ENCODE assay signal across 9 cellular contexts in the genomic region with DNA sequence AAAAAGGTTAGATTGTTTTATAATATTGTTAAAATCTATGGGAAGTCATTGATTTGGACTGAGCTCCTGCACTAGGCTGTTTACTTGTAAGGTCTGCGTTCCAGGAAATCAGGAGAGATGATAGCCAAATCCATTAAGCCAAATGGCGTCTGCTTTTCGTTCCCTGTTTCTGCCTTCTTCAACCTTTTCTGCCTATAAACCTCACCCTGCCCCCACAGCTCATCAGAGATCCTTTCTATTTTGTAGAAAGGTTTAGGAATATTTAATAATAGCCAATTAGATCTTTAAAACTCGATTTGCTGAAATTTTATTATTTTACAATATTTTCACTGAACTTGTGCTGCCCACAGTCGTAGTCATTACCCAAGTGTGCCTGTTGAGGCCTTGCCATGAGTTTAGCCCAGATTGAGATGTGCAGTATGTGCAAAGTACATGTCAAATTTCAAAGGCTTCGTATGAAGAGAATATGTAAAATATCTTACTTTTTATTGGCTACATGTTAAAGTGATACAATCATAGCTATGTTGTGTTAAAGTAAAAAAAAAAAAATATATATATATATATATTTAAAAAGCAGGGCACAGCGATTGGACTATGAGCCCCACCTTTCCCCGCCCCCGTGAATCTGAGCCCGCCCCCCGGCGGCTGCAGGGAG. TPM values are rescaled to one million over a fixed set of nuclear protein-coding genes. Genes with fewer than 3 reads are reported as not detected.
DNase-seq lines count a peak whose midpoint lies in the region; ATAC-seq and TF ChIP-seq lines count a peak whose summit lies in the region.
"Had no signal": no experiment of that assay in that cellular context is flagged by ENCODE, and none has a peak within 500 bp of the region (broad histone marks: within the 10 kb centered on the region; RNA-seq: fewer than 3 reads in every experiment).

No MANE protein-coding gene starts in this region.

- no peak for TF ChIP-seq RAD21 in SK-N-SH (IDR thresholded peaks at IDR 0.05; ENCODE audit: low read length)

- TF ChIP-seq EP300 in SK-N-SH (IDR thresholded peaks at IDR 0.05; ENCODE audit: borderline replicate concordance in 1 of 2, low read depth in 1 of 2, low read length in 1 of 2), result no peak

- peaks cover 9% of the 10 kb centered on the region for H3K4me1 Mint-ChIP-seq in WTC11

- no peak overlapping the region for H3K27ac Mint-ChIP-seq in WTC11

- H3K79me2 ChIP-seq in SK-N-SH (ENCODE audit: insufficient read depth), result peaks cover 55% of the 10 kb centered on the region

- CTCF ChIA-PET in SK-N-SH (lab: Yijun Ruan, JAX) (interaction anchor here (1.3 to 1.7 kb wide), 2 partner anchors 9 to 102 kb away, joined by 3 to 4 read pairs; no protein-coding TSS in a partner anchor), WTC11 (lab: Charles Lee) (interaction anchor here (1.7 kb wide), 1 partner anchor 20 kb away, joined by 6 read pairs; no protein-coding TSS in a partner anchor)

- H3K27ac ChIP-seq in SK-N-SH (ENCODE audit: low read depth in 2 of 2, low read length in 1 of 2), result peak overlapping the region in 1 of 2 experiments; percentile 40; a peak in 2 of 4 replicates
- H3K27ac ChIP-seq in muscle layer of colon (ENCODE audit: low read depth, low read length), result no peak overlapping the region
- H3K27ac ChIP-seq in adrenal gland, result no peak overlapping the region

- peaks cover 18 to 19% of the 10 kb centered on the region in 2 experiments for H3K36me3 ChIP-seq in SK-N-SH (replicated peaks in 1 of 2; ENCODE audit: control insufficient read depth in 1 of 2, insufficient read depth in 2 of 2, low read length in 1 of 2)
- H3K36me3 ChIP-seq in muscle layer of colon (ENCODE audit: insufficient read depth, low read length), result peaks cover 3% of the 10 kb centered on the region
- peaks cover 0 to 12% of the 10 kb centered on the region in 2 donors for H3K36me3 ChIP-seq in adrenal gland (replicated peaks in 1 of 2)

- no peak for ATAC-seq in SK-N-SH treated with all-trans-retinoic acid at 6 μM for 48 hours
- ATAC-seq in HG03103 (IDR thresholded peaks at IDR 0.05; ENCODE audit: low read depth, unreplicated experiment), result peak; percentile 5
- no peak for ATAC-seq in WTC11

- no peak overlapping the region for H3K4me2 ChIP-seq in SK-N-SH

- 30% methylated on average over 12 of the region's 12 CpGs for WGBS in SK-N-SH (ENCODE audit: low lambda C conversion rate)
- WGBS in adrenal gland, 4 donors, result 25 to 29% (median 28%) methylated on average over 12 of the region's 12 CpGs

- intact Hi-C loops in adrenal gland (cut with DNase I), result loop anchor here in 1 of 2 donors (10.0 kb wide), 1 partner anchor 49 kb away; the partner anchor contains the start of gene EPRS1

- H3F3A ChIP-seq in SK-N-SH (replicated peaks; ENCODE audit: insufficient read depth), result peaks cover 4% of the 10 kb centered on the region

- POLR2A ChIA-PET in SK-N-SH (lab: Yijun Ruan, JAX), result no interaction called here
- POLR2A ChIA-PET in WTC11 (lab: Charles Lee), result no interaction called here

- H4K20me1 ChIP-seq in SK-N-SH (ENCODE audit: insufficient read depth), result no peaks in the 10 kb centered on the region
- H4K20me1 ChIP-seq: BLaER1 treated with 17β-estradiol and CSF1 and Interleukin-3, amounts not matched to agents 10 nM and 100 nM had no signal

- H3K27me3 ChIP-seq in SK-N-SH (ENCODE audit: insufficient read depth) (no peaks in the 10 kb centered on the region), muscle layer of colon (ENCODE audit: control insufficient read depth in 1 of 2, insufficient read depth in 2 of 2, low read length in 2 of 2) (no peaks in the 10 kb centered on the region), adrenal gland (no peaks in the 10 kb centered on the region)
- H3K27me3 ChIP-seq: BLaER1 treated with 17β-estradiol and CSF1 and Interleukin-3, amounts not matched to agents 10 nM and 100 nM had no signal

- no peaks in the 10 kb centered on the region for H3K9me3 ChIP-seq in SK-N-SH
- H3K9me3 ChIP-seq in muscle layer of colon (ENCODE audit: low read length), result no peaks in the 10 kb centered on the region
- no peaks in the 10 kb centered on the region for H3K9me3 ChIP-seq in adrenal gland (replicated peaks in 1 of 3)
- H3K9me3 ChIP-seq: BLaER1 treated with 17β-estradiol and CSF1 and Interleukin-3, amounts not matched to agents 10 nM and 100 nM had no signal

- no peak overlapping the region for H3K9ac ChIP-seq in SK-N-SH
- no peak overlapping the region for H3K9ac ChIP-seq in muscle layer of colon (ENCODE audit: low read length)

- 0 out of 2 replicates have a peak overlapping the region, but pooled peaks have one; percentile 14 for H3K4me3 Mint-ChIP-seq in WTC11

- H3K4me1 ChIP-seq in SK-N-SH (ENCODE audit: control insufficient read depth in 1 of 2, insufficient read depth in 2 of 2, low read depth in 1 of 2, low read length in 1 of 2), result peaks cover 9 to 10% of the 10 kb centered on the region in 2 experiments
- peaks cover 19% of the 10 kb centered on the region for H3K4me1 ChIP-seq in muscle layer of colon (ENCODE audit: insufficient read depth, low read length)
- peaks cover 5 to 12% of the 10 kb centered on the region in 2 donors for H3K4me1 ChIP-seq in adrenal gland (replicated peaks in 1 of 2)

- TF ChIP-seq POLR2A in adrenal gland (IDR thresholded peaks at IDR 0.05), result no peak

- no peaks in the 10 kb centered on the region for H3K27me3 Mint-ChIP-seq in WTC11 (ENCODE audit: low read depth)

- no peaks in the 10 kb centered on the region for H3K9me2 ChIP-seq in SK-N-SH

- no peak for TF ChIP-seq CTCF in SK-N-SH (IDR thresholded peaks at IDR 0.05)
- TF ChIP-seq CTCF in WTC11 (IDR thresholded peaks at IDR 0.05), result no peak
- TF ChIP-seq CTCF in adrenal gland (IDR thresholded peaks at IDR 0.05), result no peak

- H2AFZ ChIP-seq in SK-N-SH (ENCODE audit: low read depth), result peak overlapping the region; percentile 67; the same call in 1 of the 2 replicates

- no peak for DNase-seq in SK-N-SH
- DNase-seq in WTC11 (ENCODE audit: low spot score), result no peak
- DNase-seq in globus pallidus (ENCODE audit: low spot score), result no peak
- DNase-seq in adrenal gland, result no peak
- DNase-seq in stimulated activated CD4-positive, alpha-beta T cell treated with anti-CD3 and anti-CD28 coated beads, Interleukin-4, amount 100 ng/mL, for 4 hours, result no peak

- peaks cover 25% of the 10 kb centered on the region for H3K36me3 Mint-ChIP-seq in WTC11

- no peaks in the 10 kb centered on the region for H3K9me3 Mint-ChIP-seq in WTC11

- H3K4me3 ChIP-seq in SK-N-SH (ENCODE audit: low read depth in 2 of 2, low read length in 1 of 2), result no peak overlapping the region; a peak in 1 of 4 replicates
- H3K4me3 ChIP-seq in muscle layer of colon (ENCODE audit: low read depth in 1 of 2, low read length in 2 of 2), result peak overlapping the region; percentile 18 to 67
- H3K4me3 ChIP-seq in adrenal gland, result peak overlapping the region in 2 of 4 donors; percentile 71 to 99

TF ChIP-seq in SK-N-SH, 30 proteins besides CTCF, POLR2A, EP300 and RAD21:
- TF ChIP-seq SMC3 (IDR thresholded peaks at IDR 0.05; ENCODE audit: low read depth, low read length), result no peak
- no peak for TF ChIP-seq RCOR1 (IDR thresholded peaks at IDR 0.05; ENCODE audit: low read length)
- TF ChIP-seq, protein P1, sequence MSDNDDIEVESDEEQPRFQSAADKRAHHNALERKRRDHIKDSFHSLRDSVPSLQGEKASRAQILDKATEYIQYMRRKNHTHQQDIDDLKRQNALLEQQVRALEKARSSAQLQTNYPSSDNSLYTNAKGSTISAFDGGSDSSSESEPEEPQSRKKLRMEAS (IDR thresholded peaks at IDR 0.05; ENCODE audit: low read depth), result no peak

TF ChIP-seq in SK-N-SH treated with all-trans-retinoic acid at 6 μM for 48 hours, 23 proteins besides CTCF, POLR2A, EP300 and RAD21 (continues in another document):
- TF ChIP-seq SNAI2 (CRISPR knock-in tag; IDR thresholded peaks at IDR 0.05) (no peak), CSDC2 (CRISPR knock-in tag; IDR thresholded peaks at IDR 0.05) (no peak)

TF ChIP-seq in WTC11, 78 proteins besides CTCF, POLR2A, EP300 and RAD21 (continues in another document):
- TF ChIP-seq CBFB (CRISPR knock-in tag; IDR thresholded peaks at IDR 0.05; ENCODE audit: low read depth), result no peak
- TF ChIP-seq NR2C2 (CRISPR knock-in tag; IDR thresholded peaks at IDR 0.05), result no peak
- TF ChIP-seq SP1 (CRISPR knock-in tag; conservative IDR thresholded peaks at IDR 0.05), result no peak; the same call in 1 of the 2 replicates
- no peak for TF ChIP-seq FOXP4 (CRISPR knock-in tag; IDR thresholded peaks at IDR 0.05)

RNA-seq across cellular contexts. Expression of gene IARS2, which starts 0.4 kb away (rescaled TPM):
- polyA plus RNA-seq in SK-N-SH (2012; rRNA removed) (25.7 and 30.0 TPM in 2 replicates), adrenal gland (100 to 1,000 TPM in 1 of 3 donors, 10 to 100 TPM in 2; 11.8 to 119 (median 18.9) TPM)
- polyA plus RNA-seq in SK-N-SH (2012; cell fraction: cytosol; rRNA removed), result 49.3 and 63.4 TPM in 2 replicates
- polyA plus RNA-seq in SK-N-SH (2012; cell fraction: nucleus; rRNA removed), result 12.9 and 22.1 TPM in 2 replicates
- total RNA-seq in WTC11 (2021) (72.3 to 73.9 TPM (median 73.6 TPM) in 3 replicates), adrenal gland (100 to 1,000 TPM in 3 of 8 donors, 10 to 100 TPM in 5; 74.2 to 118 (median 89.9) TPM)

RNA-seq across cellular contexts. Expression of gene BPNT1, which starts 3.9 kb away (rescaled TPM):
- polyA plus RNA-seq in SK-N-SH (2012; rRNA removed), result 44.6 and 62.5 TPM in 2 replicates
- 54.3 and 55.3 TPM in 2 replicates for polyA plus RNA-seq in SK-N-SH (2012; cell fraction: cytosol; rRNA removed)
- 31.6 and 55.2 TPM in 2 replicates for polyA plus RNA-seq in SK-N-SH (2012; cell fraction: nucleus; rRNA removed)
- total RNA-seq in WTC11 (2021), result 12.8 to 14.4 TPM (median 13.7 TPM) in 3 replicates
- 10 to 100 TPM; 16.5 to 40.7 (median 28.8) TPM for total RNA-seq in adrenal gland
- polyA plus RNA-seq in adrenal gland, result 10 to 100 TPM in 1 of 3 donors, 1 to 10 TPM in 2; 9.0 to 39.4 (median 9.6) TPM

RNA-seq across cellular contexts. Expression of gene EPRS1, which starts 47.2 kb away (rescaled TPM):
- polyA plus RNA-seq in SK-N-SH (2012; rRNA removed) (23.4 and 28.2 TPM in 2 replicates), adrenal gland (100 to 1,000 TPM in 1 of 3 donors, 10 to 100 TPM in 2; 34.3 to 116 (median 45.7) TPM)
- polyA plus RNA-seq in SK-N-SH (2012; cell fraction: cytosol; rRNA removed), result 29.1 and 32.5 TPM in 2 replicates
- polyA plus RNA-seq in SK-N-SH (2012; cell fraction: nucleus; rRNA removed), result 24.2 and 37.9 TPM in 2 replicates
- total RNA-seq in WTC11 (2021) (132 to 140 TPM (median 133 TPM) in 3 replicates), adrenal gland (10 to 100 TPM; 33.9 to 82.8 (median 56.7) TPM)

Comparison
In these comparisons a context has a peak if more than half of its experiments do, and no peak if none do; other contexts are left out.
1. H3K4me3 ChIP-seq: peak in muscle layer of colon (2 of 2); none in SK-N-SH (0 of 2).